8 cellular contexts compared by ENCODE assay signal in genomic region chr2:31233741-31234689, GRCh38. TPM values are rescaled to one million over a fixed set of nuclear protein-coding genes. Genes with fewer than 3 reads are reported as not detected.
DNase-seq lines count a peak whose midpoint lies in the region; ATAC-seq and TF ChIP-seq lines count a peak whose summit lies in the region.

EHD3 (plus strand) TSS chr2:31234152; CDS start chr2:31234622, 470 bp downstream.

- peaks cover 19% of the 10 kb centered on the region for H3K4me1 Mint-ChIP-seq in activated naive CD8-positive, alpha-beta T cell (ENCODE audit: low read depth)
- H3K4me1 Mint-ChIP-seq in osteocyte (ENCODE audit: unreplicated experiment): peaks cover 36% of the 10 kb centered on the region

- peak; percentile 73 for DNase-seq in DMS79 (lab: John Stamatoyannopoulos, UW)
- peak; percentile 89 for DNase-seq in LHCN-M2 (ENCODE audit: low read depth)
- peak; percentile 90 for DNase-seq in SK-MEL-5 (ENCODE audit: low read depth, low spot score)
- peak; percentile 85 to 97 (median 93) for DNase-seq in head of caudate nucleus
- peak; percentile 98 for DNase-seq in osteocyte (ENCODE audit: extremely low spot score, unreplicated experiment)

- intact Hi-C loops in head of caudate nucleus (cut with DNase I): loop anchor here (10.0 kb wide), 1 partner anchor 91 kb away; no protein-coding TSS in a partner anchor

- no peaks in the 10 kb centered on the region for H3K36me3 Mint-ChIP-seq in activated naive CD8-positive, alpha-beta T cell
- H3K36me3 Mint-ChIP-seq in osteocyte (ENCODE audit: unreplicated experiment): no peaks in the 10 kb centered on the region

- H3K4me1 ChIP-seq in thymus (ENCODE audit: control insufficient read depth, insufficient read depth, low read length): peaks cover 5% of the 10 kb centered on the region

- in situ Hi-C loops in SK-MEL-5 (cut with HindIII; ENCODE audit: low pct_unique_long_range_greater_than_20kb, low sequenced_read_pairs): no loop called here

- ATAC-seq in GM21825 (IDR thresholded peaks at IDR 0.05; ENCODE audit: unreplicated experiment): peak; percentile 94

- peak within 1 kb of the TSS; percentile 60 for H3K4me3 ChIP-seq in thymus (ENCODE audit: low read length)

- peaks cover 3% of the 10 kb centered on the region for H3K27me3 Mint-ChIP-seq in activated naive CD8-positive, alpha-beta T cell
- H3K27me3 Mint-ChIP-seq in osteocyte (ENCODE audit: unreplicated experiment): peaks cover 27% of the 10 kb centered on the region

- peak within 1 kb of the TSS; percentile 81 for H3K4me3 Mint-ChIP-seq in activated naive CD8-positive, alpha-beta T cell
- peak within 1 kb of the TSS; percentile 79 for H3K4me3 Mint-ChIP-seq in osteocyte (ENCODE audit: unreplicated experiment)

- no peaks in the 10 kb centered on the region for H3K9me3 ChIP-seq in thymus (ENCODE audit: control insufficient read depth)

- H3K27me3 ChIP-seq in thymus (ENCODE audit: control insufficient read depth, insufficient read depth): no peaks in the 10 kb centered on the region

- peak; percentile 83 for TF ChIP-seq CTCF in osteocyte (IDR thresholded peaks at IDR 0.05)

- no peak within 1 kb of the TSS for H3K27ac Mint-ChIP-seq in activated naive CD8-positive, alpha-beta T cell
- peak within 1 kb of the TSS; percentile 60 for H3K27ac Mint-ChIP-seq in osteocyte (ENCODE audit: unreplicated experiment)

- H3K9me3 Mint-ChIP-seq in activated naive CD8-positive, alpha-beta T cell (ENCODE audit: low read depth): no peaks in the 10 kb centered on the region
- no peaks in the 10 kb centered on the region for H3K9me3 Mint-ChIP-seq in osteocyte (ENCODE audit: unreplicated experiment)

- 5% methylated on average over 74 of the region's 74 CpGs for WGBS in thymus

- H3K27ac ChIP-seq in thymus (ENCODE audit: low read depth): no peak within 1 kb of the TSS

- H3K36me3 ChIP-seq in thymus (ENCODE audit: control insufficient read depth, insufficient read depth): no peaks in the 10 kb centered on the region

RNA-seq across cellular contexts. Expression of gene EHD3, which starts in this region (rescaled TPM):
- total RNA-seq in LHCN-M2 (2014; rRNA removed): 9.1 and 10.9 TPM in 2 replicates
- 7.2 TPM for polyA plus RNA-seq in LHCN-M2 (2012)
- 2.4 and 3.1 TPM in 2 replicates for total RNA-seq in SK-MEL-5 (2014; rRNA removed; shearing (Covaris generic))
- polyA plus RNA-seq in SK-MEL-5 (2015; cell fraction: cytosol; rRNA removed): 5.8 and 6.0 TPM in 2 replicates
- polyA plus RNA-seq in SK-MEL-5 (2015; cell fraction: nucleus; rRNA removed): 2.1 and 2.2 TPM in 2 replicates
- total RNA-seq in osteocyte: 25.9 and 26.2 TPM in 2 replicates
- 4.2 TPM for polyA plus RNA-seq in thymus
